ENCODE assay signal across 8 cellular contexts in the genomic region with DNA sequence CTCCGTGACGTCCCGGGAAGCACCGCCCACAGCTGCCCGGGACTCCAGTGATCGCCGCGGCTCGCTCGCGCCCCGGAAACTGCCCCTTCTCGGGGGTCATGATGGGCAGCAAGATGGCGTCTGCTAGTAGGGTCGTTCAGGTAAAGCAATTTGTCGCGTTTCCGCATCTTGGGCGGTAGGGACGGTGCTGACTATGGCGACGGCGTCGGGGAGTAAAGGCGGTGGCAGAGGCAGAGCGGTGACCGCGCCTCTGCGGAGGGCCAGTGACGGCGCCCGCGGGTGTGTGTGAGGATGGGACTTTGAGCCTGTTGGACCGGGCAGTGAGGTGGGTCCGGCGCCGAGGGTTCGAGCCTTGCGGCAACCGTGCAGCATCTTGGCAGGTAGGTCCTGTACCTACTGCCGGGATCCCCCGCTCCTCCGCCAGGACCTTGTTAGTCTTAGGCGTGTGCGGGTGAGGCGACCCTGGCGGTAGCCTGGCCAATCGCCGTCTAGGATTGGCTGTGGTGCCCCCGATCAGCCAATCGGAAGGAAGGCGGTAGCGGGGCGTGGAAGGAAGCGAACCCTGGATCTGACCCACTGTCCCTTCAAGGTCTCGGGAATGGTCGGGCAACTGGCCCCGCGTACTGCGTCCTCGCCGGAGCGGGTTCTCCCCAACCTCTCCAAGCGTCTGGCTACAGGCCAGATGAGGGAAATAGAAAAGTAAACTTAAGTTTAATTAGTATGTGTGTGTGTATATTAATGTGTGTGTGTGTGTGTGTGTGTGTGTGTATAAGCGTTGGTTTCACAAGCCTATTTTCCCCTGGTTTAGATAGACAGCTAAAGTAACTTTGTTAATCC. TPM values are rescaled to one million over a fixed set of nuclear protein-coding genes. Genes with fewer than 3 reads are reported as not detected.
DNase-seq lines count a peak whose midpoint lies in the region; ATAC-seq and TF ChIP-seq lines count a peak whose summit lies in the region.

No MANE protein-coding gene starts in this region.

- no peaks in the 10 kb centered on the region for H3K36me3 ChIP-seq in right lobe of liver

- H3K9me3 ChIP-seq in right lobe of liver, result no peaks in the 10 kb centered on the region

- WGBS in right lobe of liver (ENCODE audit: insufficient coverage, low coverage, low lambda C conversion rate, missing lambda C conversion rate), result 0% methylated on average over 20 of the region's 65 CpGs

- H3K27ac ChIP-seq in C4-2B (peak overlapping the region; percentile 82), right lobe of liver (peak overlapping the region; percentile 90 to 99 (median 99))

- H3K4me1 ChIP-seq in right lobe of liver, result peaks cover 0 to 29% (median 0%) of the 10 kb centered on the region in 4 donors

- DNase-seq in NCI-H69 (lab: John Stamatoyannopoulos, UW) (peak; percentile 98), dermis blood vessel endothelial cell (peak; percentile 93), right lobe of liver (peak; percentile 99)
- DNase-seq in activated CD4-positive, alpha-beta T cell treated with anti-CD3 and anti-CD28 coated beads, Interleukin-2, amount 50 U/mL, for 24 hours (ENCODE audit: low read depth in 1 of 2, low spot score in 1 of 2), result peak; percentile 72 to 77
- peak; percentile 70 to 77 for DNase-seq in stimulated activated CD4-positive, alpha-beta T cell treated with anti-CD3 and anti-CD28 coated beads, Interleukin-4, amount 100 ng/mL, for 4 hours

- H3K4me3 ChIP-seq in right lobe of liver, result peak overlapping the region; percentile 94 to 100 (median 98)

- ATAC-seq in GM19328 (IDR thresholded peaks at IDR 0.05; ENCODE audit: unreplicated experiment), result peak; percentile 88
- peak; percentile 84 for ATAC-seq in HG03469 (IDR thresholded peaks at IDR 0.05; ENCODE audit: unreplicated experiment)
- ATAC-seq in right lobe of liver, result peak; percentile 96 to 99 (median 97)

- no peaks in the 10 kb centered on the region for H3K27me3 ChIP-seq in right lobe of liver

- TF ChIP-seq CTCF in C4-2B (conservative IDR thresholded peaks at IDR 0.05) (no peak), right lobe of liver (IDR thresholded peaks at IDR 0.05) (peak in 3 of 4 donors; percentile 13 to 28 (median 26))

- peak; percentile 80 for TF ChIP-seq POLR2A in right lobe of liver (IDR thresholded peaks at IDR 0.05)

- intact Hi-C loops in right lobe of liver (cut with DNase I), result no loop called here

RNA-seq across cellular contexts. Expression of gene CDK7, which starts 16.7 kb away (rescaled TPM):
- 35.9 and 62.5 TPM in 2 replicates for total RNA-seq in dermis blood vessel endothelial cell
- total RNA-seq in right lobe of liver, result 1 to 10 TPM; 6.0 to 10.0 (median 8.1) TPM

RNA-seq across cellular contexts. Expression of gene CENPH, which starts 28.6 kb away (rescaled TPM):
- total RNA-seq in dermis blood vessel endothelial cell (3.1 and 10.7 TPM in 2 replicates), right lobe of liver (1 to 10 TPM in 5 of 6 experiments, under 1 TPM in 1; 0.95 to 3.8 (median 1.1) TPM)

RNA-seq across cellular contexts. Expression of gene CCNB1, which starts 51.0 kb away (rescaled TPM):
- 63.8 and 223 TPM in 2 replicates for total RNA-seq in dermis blood vessel endothelial cell
- 1 to 10 TPM; 1.9 to 5.9 (median 3.7) TPM for total RNA-seq in right lobe of liver

Comparison
In these comparisons a context has a peak if more than half of its experiments do, and no peak if none do; other contexts are left out.
1. Peak in every context shown above with its lines: DNase-seq, ATAC-seq, H3K4me3 ChIP-seq and H3K27ac ChIP-seq.